Comparison of ENCODE assay signal across 17 cellular contexts in the genomic region with DNA sequence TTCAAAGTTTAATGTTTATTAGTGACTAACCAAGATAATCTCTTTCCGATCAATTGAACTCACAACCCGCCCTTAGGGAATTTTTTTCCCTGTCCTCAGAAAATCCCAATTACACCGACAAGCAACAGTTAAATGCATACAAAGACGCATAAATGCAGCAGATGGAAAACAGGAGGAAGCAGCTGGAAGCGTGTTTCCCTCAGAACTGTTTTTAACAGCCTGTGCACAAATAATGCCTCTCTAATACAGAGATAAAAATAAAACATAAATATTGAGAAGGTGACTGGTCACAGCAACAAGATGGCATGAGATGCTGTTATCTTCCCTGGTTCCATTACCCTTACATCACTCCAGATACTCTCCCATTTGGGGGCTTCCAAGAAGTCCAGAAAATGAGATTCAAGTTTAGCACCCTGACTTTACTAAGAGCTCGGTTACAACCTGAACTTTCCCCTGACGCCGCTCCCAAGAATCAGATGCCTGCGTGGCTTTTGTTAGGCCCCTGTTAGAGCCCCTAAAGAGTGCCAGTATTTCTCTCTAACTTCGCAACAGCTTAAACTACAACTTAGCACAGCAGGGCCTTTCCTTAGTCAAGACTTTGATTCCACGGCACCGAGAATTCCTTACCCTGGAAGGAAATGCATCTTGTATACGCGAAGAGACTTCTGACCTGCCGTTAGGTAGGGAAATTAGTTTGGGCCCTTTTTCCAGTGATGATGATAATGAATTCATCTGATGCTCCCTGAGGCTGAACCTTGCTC.
DNase-seq lines count a peak whose midpoint lies in the region; TF ChIP-seq lines count a peak whose summit lies in the region.
"Had no signal": no experiment of that assay in that cellular context is flagged by ENCODE, and none has a peak within 500 bp of the region (broad histone marks: within the 10 kb centered on the region; RNA-seq: fewer than 3 reads in every experiment).

No MANE protein-coding gene starts in this region.

- peak overlapping the region; percentile 40 for H3K18ac ChIP-seq in mesendoderm (ENCODE audit: low read length)

- no peak overlapping the region for H4K8ac ChIP-seq in mesendoderm (ENCODE audit: low read depth, low read length)

- H4K5ac ChIP-seq in mesendoderm (ENCODE audit: low read length), result no peak overlapping the region

- no peak overlapping the region for H2BK120ac ChIP-seq in mesendoderm (ENCODE audit: low read depth, low read length)

- no peak overlapping the region for H3K27ac ChIP-seq in mesendoderm (ENCODE audit: low read depth, low read length)
- H3K27ac ChIP-seq in caudate nucleus (ENCODE audit: low read depth, low read length), result no peak overlapping the region
- H3K27ac ChIP-seq: PC-9, SJSA1 had no signal

- no peaks in the 10 kb centered on the region for H3K27me3 ChIP-seq in mesendoderm (ENCODE audit: insufficient read depth, low read length, poor library complexity)
- H3K27me3 ChIP-seq: SJSA1 had no signal

- H2BK15ac ChIP-seq in mesendoderm (replicated peaks; ENCODE audit: low read depth), result peak overlapping the region; percentile 65

- no peak overlapping the region for H3K4me2 ChIP-seq in mesendoderm (ENCODE audit: low read length)
- H3K4me2 ChIP-seq: PC-9 had no signal

- peak overlapping the region; percentile 25 for H3K56ac ChIP-seq in mesendoderm (ENCODE audit: low read length)

- TF ChIP-seq CTCF in brain (conservative IDR thresholded peaks at IDR 0.05), result no peak

- H3K4ac ChIP-seq in mesendoderm (ENCODE audit: low read depth, low read length), result no peak overlapping the region

- no peak overlapping the region for H2AK5ac ChIP-seq in mesendoderm (ENCODE audit: low read length)

- H3K79me1 ChIP-seq in mesendoderm (ENCODE audit: low read length), result no peaks in the 10 kb centered on the region

- no peak overlapping the region for H3K4me3 ChIP-seq in mesendoderm (ENCODE audit: low read length)
- H3K4me3 ChIP-seq: PC-9, SJSA1 had no signal

- no peak overlapping the region for H3K23ac ChIP-seq in mesendoderm (ENCODE audit: low read length)

- no peak overlapping the region for H3K9ac ChIP-seq in mesendoderm (ENCODE audit: low read length)

- H3K27ac Mint-ChIP-seq in brain, result peak overlapping the region in 3 of 5 experiments; percentile 49 to 75 (median 73)
- H3K27ac Mint-ChIP-seq: CD14-positive monocyte had no signal

- H3K9me3 Mint-ChIP-seq in brain, result peaks cover 0 to 2% (median 0%) of the 10 kb centered on the region in 5 experiments

- no peaks in the 10 kb centered on the region for H3K36me3 Mint-ChIP-seq in brain
- H3K36me3 Mint-ChIP-seq: CD14-positive monocyte had no signal

- peak overlapping the region in 3 of 5 experiments; percentile 19 to 51 (median 47) for H3K4me3 Mint-ChIP-seq in brain
- H3K4me3 Mint-ChIP-seq: CD14-positive monocyte had no signal

- WGBS in mesendoderm (ENCODE audit: extremely low coverage, insufficient coverage, low lambda C conversion rate), result no CpG with 5 or more reads among the region's 15 CpGs

- H3K36me3 ChIP-seq in mesendoderm (ENCODE audit: control insufficient read depth, insufficient read depth, low read length), result no peaks in the 10 kb centered on the region
- H3K36me3 ChIP-seq: SJSA1 had no signal

- peaks cover 6% of the 10 kb centered on the region for H3K27me3 Mint-ChIP-seq in brain

- H3K79me2 ChIP-seq in mesendoderm (ENCODE audit: control insufficient read depth, insufficient read depth, low read length), result no peaks in the 10 kb centered on the region

- DNase-seq in DMS 273 treated with DMSO at 0.1 percent for 48 hours (lab: John Stamatoyannopoulos, UW), result peak; percentile 17
- peak; percentile 19 for DNase-seq in NCI-H2171 (lab: John Stamatoyannopoulos, UW)
- peak; percentile 45 for DNase-seq in mesendoderm
- no peak for DNase-seq in OCI-M1 (lab: John Stamatoyannopoulos, UW)
- DNase-seq in NCI-H2081 (lab: John Stamatoyannopoulos, UW), result no peak
- no peak for DNase-seq in caudate nucleus (lab: John Stamatoyannopoulos, UW)
- no peak for DNase-seq in NCI-H1417 treated with DMSO at 0.1 percent for 48 hours (lab: John Stamatoyannopoulos, UW)
- DNase-seq: COR-L47; IMR-90; Karpas-422; NCI-H2107; NCI-H345; NK-92 treated with Interleukin-12 subunit alpha and Interleukin-12 subunit beta, amount 100 ng/mL, for 24 hours; PC-9 had no signal

- H3K4me1 ChIP-seq in mesendoderm (ENCODE audit: control insufficient read depth, low read depth, low read length), result peaks cover 8% of the 10 kb centered on the region
- H3K4me1 ChIP-seq: SJSA1 had no signal

- H2BK5ac ChIP-seq in mesendoderm (ENCODE audit: low read length), result no peak overlapping the region

- H3K4me1 Mint-ChIP-seq in brain, result peaks cover 21% of the 10 kb centered on the region
- H3K4me1 Mint-ChIP-seq: CD14-positive monocyte had no signal

Comparison
In these comparisons a context has a peak if more than half of its experiments do, and no peak if none do; other contexts are left out.
1. DNase-seq: peak in DMS 273 treated with DMSO at 0.1 percent for 48 hours (single experiment), NCI-H2171 (single experiment) and mesendoderm (single experiment); none in OCI-M1 (single experiment), NCI-H2081 (0 of 2), caudate nucleus (0 of 61) and NCI-H1417 treated with DMSO at 0.1 percent for 48 hours (single experiment).